In genomic region chr4:153521467-153521866, GRCh38 we compare ENCODE assay signal across 14 cellular contexts. TPM values are rescaled to one million over a fixed set of nuclear protein-coding genes. Genes with fewer than 3 reads are reported as not detected.
DNase-seq lines count a peak whose midpoint lies in the region; ATAC-seq and TF ChIP-seq lines count a peak whose summit lies in the region.
"Had no signal": no experiment of that assay in that cellular context is flagged by ENCODE, and none has a peak within 500 bp of the region (broad histone marks: within the 10 kb centered on the region; RNA-seq: fewer than 3 reads in every experiment).

No MANE protein-coding gene starts in this region.

- H3K4me3 ChIP-seq in CD8-positive, alpha-beta memory T cell (ENCODE audit: low read length) = peak overlapping the region; percentile 38
- no peak overlapping the region for H3K4me3 ChIP-seq in WERI-Rb-1 (ENCODE audit: low read depth, low read length)
- H3K4me3 ChIP-seq: gastroesophageal sphincter had no signal

- H3K9me3 Mint-ChIP-seq in CD8-positive, alpha-beta memory T cell = no peaks in the 10 kb centered on the region
- no peaks in the 10 kb centered on the region for H3K9me3 Mint-ChIP-seq in dendritic cell treated with granulocyte-macrophage colony-stimulating factor and Interleukin-4, amounts not matched to agents 40 ng/mL and 50 ng/mL, for 4 days
- H3K9me3 Mint-ChIP-seq: type B pancreatic cell had no signal

- TF ChIP-seq CTCF in WERI-Rb-1 (IDR thresholded peaks at IDR 0.05; ENCODE audit: low read depth, low read length) = no peak

- peak overlapping the region; percentile 71 to 96 (median 82) for H3K27ac Mint-ChIP-seq in CD8-positive, alpha-beta memory T cell
- peak overlapping the region; percentile 70 for H3K27ac Mint-ChIP-seq in dendritic cell treated with granulocyte-macrophage colony-stimulating factor and Interleukin-4, amounts not matched to agents 40 ng/mL and 50 ng/mL, for 4 days
- H3K27ac Mint-ChIP-seq: progenitor cell of endocrine pancreas had no signal

- peaks cover 87% of the 10 kb centered on the region for H3K4me1 ChIP-seq in CD8-positive, alpha-beta memory T cell (ENCODE audit: insufficient read depth, low read length)

- peak overlapping the region; percentile 65 to 82 (median 76) for H3K4me3 Mint-ChIP-seq in CD8-positive, alpha-beta memory T cell
- H3K4me3 Mint-ChIP-seq in dendritic cell treated with granulocyte-macrophage colony-stimulating factor and Interleukin-4, amounts not matched to agents 40 ng/mL and 50 ng/mL, for 4 days = no peak overlapping the region
- H3K4me3 Mint-ChIP-seq: type B pancreatic cell had no signal

- H3K36me3 ChIP-seq in CD8-positive, alpha-beta memory T cell (ENCODE audit: insufficient read depth, low read length) = no peaks in the 10 kb centered on the region
- no peaks in the 10 kb centered on the region for H3K36me3 ChIP-seq in WERI-Rb-1
- H3K36me3 ChIP-seq: gastroesophageal sphincter had no signal

- H3K36me3 Mint-ChIP-seq in CD8-positive, alpha-beta memory T cell = peaks cover 0 to 12% (median 8%) of the 10 kb centered on the region in 3 donors
- no peaks in the 10 kb centered on the region for H3K36me3 Mint-ChIP-seq in dendritic cell treated with granulocyte-macrophage colony-stimulating factor and Interleukin-4, amounts not matched to agents 40 ng/mL and 50 ng/mL, for 4 days (ENCODE audit: low read depth)

- POLR2A ChIA-PET in CD8-positive, alpha-beta memory T cell (lab: Charles Lee) = interaction anchor here (1.4 to 1.7 kb wide), 2 partner anchors 54 to 56 kb away, joined by 8 to 12 read pairs; partner anchors contain the start of gene TMEM131L

- no peaks in the 10 kb centered on the region for H3K27me3 ChIP-seq in CD8-positive, alpha-beta memory T cell (ENCODE audit: insufficient read depth, low read length, poor library complexity, severe bottlenecking)
- no peaks in the 10 kb centered on the region for H3K27me3 ChIP-seq in WERI-Rb-1 (ENCODE audit: insufficient read depth, low read depth, severe bottlenecking)
- H3K27me3 ChIP-seq: gastroesophageal sphincter had no signal

- intact Hi-C loops in dendritic cell treated with granulocyte-macrophage colony-stimulating factor and Interleukin-4, amounts not matched to agents 40 ng/mL and 50 ng/mL, for 4 days (cut with micrococcal nuclease) = loop anchor here (5.0 kb wide), 2 partner anchors 54 to 89 kb away; partner anchors contain the start of gene TMEM131L

- H3K9me3 ChIP-seq in CD8-positive, alpha-beta memory T cell (ENCODE audit: low read length) = no peaks in the 10 kb centered on the region
- no peaks in the 10 kb centered on the region for H3K9me3 ChIP-seq in WERI-Rb-1 (ENCODE audit: severe bottlenecking)
- H3K9me3 ChIP-seq: gastroesophageal sphincter had no signal

- CTCF ChIA-PET in CD8-positive, alpha-beta memory T cell (lab: Charles Lee) = interaction anchor here (1.0 to 1.8 kb wide), 6 partner anchors 8 to 89 kb away, joined by 3 to 8 read pairs (median 4); partner anchors contain the start of gene TMEM131L

- peaks cover 84 to 93% (median 93%) of the 10 kb centered on the region in 3 donors for H3K4me1 Mint-ChIP-seq in CD8-positive, alpha-beta memory T cell
- H3K4me1 Mint-ChIP-seq in dendritic cell treated with granulocyte-macrophage colony-stimulating factor and Interleukin-4, amounts not matched to agents 40 ng/mL and 50 ng/mL, for 4 days (ENCODE audit: low read depth) = peaks cover 75% of the 10 kb centered on the region

- peak; percentile 20 for ATAC-seq in GM18870 (IDR thresholded peaks at IDR 0.05; ENCODE audit: unreplicated experiment)
- ATAC-seq in GM19455 (IDR thresholded peaks at IDR 0.05; ENCODE audit: unreplicated experiment) = no peak
- ATAC-seq: gastroesophageal sphincter had no signal

- peak in 1 of 5 donors; percentile 50 for DNase-seq in CD8-positive, alpha-beta memory T cell
- DNase-seq in MV-4-11 (lab: John Stamatoyannopoulos, UW) = peak; percentile 63
- DNase-seq in WERI-Rb-1 = no peak
- no peak for DNase-seq in GM03348 (ENCODE audit: low spot score)
- no peak for DNase-seq in HPDE6-E6E7 (ENCODE audit: extremely low spot score)
- DNase-seq: COR-L47, GOT3, NCI-H2227 treated with DMSO at 0.1 percent for 48 hours had no signal

- peaks cover 0 to 1% of the 10 kb centered on the region in 2 donors for H3K27me3 Mint-ChIP-seq in CD8-positive, alpha-beta memory T cell
- H3K27me3 Mint-ChIP-seq in dendritic cell treated with granulocyte-macrophage colony-stimulating factor and Interleukin-4, amounts not matched to agents 40 ng/mL and 50 ng/mL, for 4 days = no peaks in the 10 kb centered on the region
- H3K27me3 Mint-ChIP-seq: progenitor cell of endocrine pancreas, type B pancreatic cell had no signal

- H3K27ac ChIP-seq in CD8-positive, alpha-beta memory T cell (ENCODE audit: low read depth, low read length) = no peak overlapping the region
- no peak overlapping the region for H3K27ac ChIP-seq in WERI-Rb-1

RNA-seq across cellular contexts. Expression of gene TMEM131L, which starts 55.3 kb away (rescaled TPM):
- total RNA-seq in CD8-positive, alpha-beta memory T cell = 10 to 100 TPM; 28.1 to 29.6 TPM
- 28.6 TPM for polyA plus RNA-seq in CD8-positive, alpha-beta memory T cell
